Comparison of ENCODE assay signal across 7 cellular contexts in the genomic region with DNA sequence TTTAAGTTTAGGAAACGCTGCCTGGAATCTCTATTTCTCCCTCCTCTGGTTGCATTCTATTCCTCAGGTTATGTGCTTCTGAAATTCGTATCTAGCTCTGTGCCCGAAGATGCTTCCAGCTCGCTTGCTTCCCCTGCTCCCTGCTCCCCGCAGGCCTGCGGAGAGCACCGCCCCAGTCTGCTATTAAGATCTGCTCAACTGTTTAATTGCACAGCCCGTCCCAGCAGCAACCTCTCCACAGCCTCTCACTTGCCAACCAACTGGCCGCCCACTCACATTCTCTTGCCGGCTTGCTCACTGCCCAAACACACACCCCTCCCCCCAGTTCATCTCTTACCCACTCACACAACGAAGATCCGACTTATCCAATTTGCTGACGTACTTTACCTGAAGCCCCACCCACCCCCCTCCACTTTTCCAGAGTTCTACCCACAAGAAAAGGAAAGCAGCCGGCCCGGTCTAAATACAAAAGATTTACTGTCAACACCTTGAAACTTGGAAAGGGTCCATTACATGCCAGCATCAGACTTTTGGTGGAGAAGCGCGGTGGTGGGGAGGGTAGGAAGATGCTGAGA.
DNase-seq lines count a peak whose midpoint lies in the region; ATAC-seq and TF ChIP-seq lines count a peak whose summit lies in the region.

No MANE protein-coding gene starts in this region.

- H3K9ac ChIP-seq in HCT116 (ENCODE audit: low read length): peak overlapping the region; percentile 69
- H3K9ac ChIP-seq in parathyroid adenoma: no peak overlapping the region

- peak overlapping the region; percentile 51 for H3K27ac Mint-ChIP-seq in activated CD4-positive, alpha-beta memory T cell treated with anti-CD3 and anti-CD28 coated beads, Interleukin-2, amount 10 ng/mL, durations not matched to agents 7 days and 5 days

- POLR2A ChIA-PET in HCT116 (lab: Charles Lee): no interaction called here
- POLR2A ChIA-PET in activated CD4-positive, alpha-beta memory T cell treated with anti-CD3 and anti-CD28 coated beads, Interleukin-2, amount 10 ng/mL, durations not matched to agents 7 days and 5 days (lab: Charles Lee): no interaction called here

- H3K27me3 Mint-ChIP-seq in activated CD4-positive, alpha-beta memory T cell treated with anti-CD3 and anti-CD28 coated beads, Interleukin-2, amount 10 ng/mL, durations not matched to agents 7 days and 5 days: no peaks in the 10 kb centered on the region

- H3K36me3 ChIP-seq in HCT116 (ENCODE audit: control insufficient read depth in 1 of 2, insufficient read depth in 2 of 2, low read length in 2 of 2): peaks cover 0 to 64% of the 10 kb centered on the region in 2 experiments; a peak in 2 of 4 replicates
- no peaks in the 10 kb centered on the region for H3K36me3 ChIP-seq in parathyroid adenoma (ENCODE audit: control insufficient read depth, insufficient read depth, low read length)

- CTCF ChIA-PET in HCT116 (lab: Charles Lee): no interaction called here
- CTCF ChIA-PET in activated CD4-positive, alpha-beta memory T cell treated with anti-CD3 and anti-CD28 coated beads, Interleukin-2, amount 10 ng/mL, durations not matched to agents 7 days and 5 days (lab: Charles Lee): no interaction called here

- RAD21 ChIA-PET in HCT116 (lab: Charles Lee; ENCODE audit: low non-redundant PET in 1 of 2, low total read pairs in 2 of 2, uncharacterized antibody in 2 of 2, unreplicated experiment in 2 of 2): no interaction called here

- H3K4me1 ChIP-seq in HCT116 (ENCODE audit: control insufficient read depth in 1 of 2, insufficient read depth in 2 of 2, low read length in 2 of 2) (peaks cover 96 to 100% of the 10 kb centered on the region in 2 experiments), foreskin keratinocyte (peaks cover 62% of the 10 kb centered on the region), parathyroid adenoma (peaks cover 26% of the 10 kb centered on the region)

- H3K36me3 Mint-ChIP-seq in activated CD4-positive, alpha-beta memory T cell treated with anti-CD3 and anti-CD28 coated beads, Interleukin-2, amount 10 ng/mL, durations not matched to agents 7 days and 5 days (ENCODE audit: low read depth): peaks cover 75% of the 10 kb centered on the region

- no peak overlapping the region for H3K4me3 Mint-ChIP-seq in activated CD4-positive, alpha-beta memory T cell treated with anti-CD3 and anti-CD28 coated beads, Interleukin-2, amount 10 ng/mL, durations not matched to agents 7 days and 5 days

- no peaks in the 10 kb centered on the region for H4K20me1 ChIP-seq in HCT116 (ENCODE audit: insufficient read depth)

- peak; percentile 24 for TF ChIP-seq POLR2A in HCT116 (IDR thresholded peaks at IDR 0.05; ENCODE audit: borderline replicate concordance, extremely low read depth, insufficient read depth, insufficient read length)

- no peaks in the 10 kb centered on the region for H3K9me3 ChIP-seq in HCT116 (ENCODE audit: control insufficient read depth in 1 of 2, insufficient read depth in 1 of 2, low read depth in 1 of 2, low read length in 2 of 2)
- H3K9me3 ChIP-seq in parathyroid adenoma (ENCODE audit: control insufficient read depth, low read length): no peaks in the 10 kb centered on the region

- peak overlapping the region; percentile 99 for H3K27ac ChIP-seq in HCT116 (ENCODE audit: low read depth, low read length)
- H3K27ac ChIP-seq in foreskin keratinocyte: peak overlapping the region; percentile 64
- H3K27ac ChIP-seq in parathyroid adenoma: peak overlapping the region; percentile 29

- peaks cover 99% of the 10 kb centered on the region for H3K79me2 ChIP-seq in HCT116 (ENCODE audit: insufficient read depth, low read length)
- peaks cover 29% of the 10 kb centered on the region for H3K79me2 ChIP-seq in parathyroid adenoma

- peak; percentile 96 for DNase-seq in HCT116 (ENCODE audit: low read depth, low spot score)
- no peak for DNase-seq in activated CD4-positive, alpha-beta memory T cell treated with anti-CD3 and anti-CD28 coated beads, Interleukin-2, amount 10 ng/mL, durations not matched to agents 7 days and 5 days
- peak; percentile 79 to 80 for DNase-seq in foreskin keratinocyte
- DNase-seq in NCI-H526 (lab: John Stamatoyannopoulos, UW): no peak
- no peak for DNase-seq in NCI-H748 treated with DMSO at 0.1 percent for 48 hours (lab: John Stamatoyannopoulos, UW)
- no peak for DNase-seq in stimulated activated CD4-positive, alpha-beta T cell treated with anti-CD3 and anti-CD28 coated beads, Interleukin-1b, Interleukin-23, amount 100 ng/mL, for 48 hours

- no TSS peak for BruUV-seq in HCT116 (replicated peaks; lab: Mats Ljungman, UMichigan)

- ATAC-seq in HCT116 (peak; percentile 43), foreskin keratinocyte (peak; percentile 46)

- intact Hi-C loops in HCT116 (cut with micrococcal nuclease): loop anchor here (5.0 kb wide), 2 partner anchors 96 to 286 kb away; no protein-coding TSS in a partner anchor

- no peaks in the 10 kb centered on the region for H3K9me2 ChIP-seq in HCT116 (ENCODE audit: insufficient read depth)

- no peak for TF ChIP-seq CTCF in HCT116 (IDR thresholded peaks at IDR 0.05 in 2 of 3, conservative IDR thresholded peaks at IDR 0.05 in 1 of 3; ENCODE audit: borderline replicate concordance in 1 of 3, insufficient read depth in 1 of 3, low read depth in 2 of 3, low read length in 2 of 3)
- TF ChIP-seq CTCF in foreskin keratinocyte (conservative IDR thresholded peaks at IDR 0.05): no peak
- no peak for TF ChIP-seq CTCF in parathyroid adenoma (IDR thresholded peaks at IDR 0.05)

- H3K4me3 ChIP-seq in HCT116 (replicated peaks in 1 of 2; ENCODE audit: low read depth in 1 of 2, low read length in 2 of 2): no peak overlapping the region
- no peak overlapping the region for H3K4me3 ChIP-seq in parathyroid adenoma (ENCODE audit: low read depth, low read length)

- H3K4me2 ChIP-seq in HCT116 (ENCODE audit: low read length) (peak overlapping the region; percentile 63), parathyroid adenoma (ENCODE audit: low read length) (no peak overlapping the region)

- H3K9me3 Mint-ChIP-seq in activated CD4-positive, alpha-beta memory T cell treated with anti-CD3 and anti-CD28 coated beads, Interleukin-2, amount 10 ng/mL, durations not matched to agents 7 days and 5 days: no peaks in the 10 kb centered on the region

- no peak for TF ChIP-seq RAD21 in HCT116 (IDR thresholded peaks at IDR 0.05; ENCODE audit: low read depth)

- H3K4me1 Mint-ChIP-seq in activated CD4-positive, alpha-beta memory T cell treated with anti-CD3 and anti-CD28 coated beads, Interleukin-2, amount 10 ng/mL, durations not matched to agents 7 days and 5 days: peaks cover 92% of the 10 kb centered on the region

- H3K27me3 ChIP-seq in HCT116 (ENCODE audit: insufficient read depth, low read length) (no peaks in the 10 kb centered on the region), foreskin keratinocyte (no peaks in the 10 kb centered on the region), parathyroid adenoma (ENCODE audit: control insufficient read depth, insufficient read depth, low read length) (no peaks in the 10 kb centered on the region)

- H2AFZ ChIP-seq in HCT116 (ENCODE audit: low read depth, low read length, poor library complexity, severe bottlenecking) (no peak overlapping the region), parathyroid adenoma (no peak overlapping the region)

TF ChIP-seq in HCT116, 20 proteins besides CTCF, POLR2A, EP300 and RAD21 (continues in another document):
- TF ChIP-seq ELF1 (IDR thresholded peaks at IDR 0.05; ENCODE audit: borderline replicate concordance, low read depth): no peak
- no peak for TF ChIP-seq ATF3 (IDR thresholded peaks at IDR 0.05)
- no peak for TF ChIP-seq SIN3A (IDR thresholded peaks at IDR 0.05; ENCODE audit: low read depth)
- TF ChIP-seq POLR2AphosphoS5 (IDR thresholded peaks at IDR 0.05; ENCODE audit: low read depth, low read length): 0 out of 2 replicates have a peak, but pooled peaks have one; percentile 21
- no peak for TF ChIP-seq ZNF274 (IDR thresholded peaks at IDR 0.05; ENCODE audit: low read depth, low read length)
- no peak for TF ChIP-seq SP1 (IDR thresholded peaks at IDR 0.05; ENCODE audit: low read depth)
- TF ChIP-seq CEBPB (IDR thresholded peaks at IDR 0.05; ENCODE audit: low read depth): no peak
- TF ChIP-seq ZFX (IDR thresholded peaks at IDR 0.05): no peak
- TF ChIP-seq FOSL1 (IDR thresholded peaks at IDR 0.05; ENCODE audit: low read depth): no peak
- peak; percentile 90 for TF ChIP-seq TCF7L2 (IDR thresholded peaks at IDR 0.05; ENCODE audit: borderline replicate concordance, extremely low read depth, insufficient read depth, insufficient read length)
- TF ChIP-seq YY1 (IDR thresholded peaks at IDR 0.05; ENCODE audit: extremely low read depth, insufficient replicate concordance, low read depth, low read length): peak; percentile 9
- TF ChIP-seq EZH2phosphoT487 (IDR thresholded peaks at IDR 0.05; ENCODE audit: borderline replicate concordance): no peak
- TF ChIP-seq EGR1 (IDR thresholded peaks at IDR 0.05; ENCODE audit: low read depth): no peak
- TF ChIP-seq JUND (IDR thresholded peaks at IDR 0.05): no peak
- TF ChIP-seq, protein P1, sequence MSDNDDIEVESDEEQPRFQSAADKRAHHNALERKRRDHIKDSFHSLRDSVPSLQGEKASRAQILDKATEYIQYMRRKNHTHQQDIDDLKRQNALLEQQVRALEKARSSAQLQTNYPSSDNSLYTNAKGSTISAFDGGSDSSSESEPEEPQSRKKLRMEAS (IDR thresholded peaks at IDR 0.05): no peak
- TF ChIP-seq EZH2 (IDR thresholded peaks at IDR 0.05): no peak

Comparison
In these comparisons a context has a peak if more than half of its experiments do, and no peak if none do; other contexts are left out.
1. DNase-seq: peak in HCT116 (single experiment) and foreskin keratinocyte (2 of 2); none in activated CD4-positive, alpha-beta memory T cell treated with anti-CD3 and anti-CD28 coated beads, Interleukin-2, amount 10 ng/mL, durations not matched to agents 7 days and 5 days (single experiment), NCI-H526 (0 of 2), NCI-H748 treated with DMSO at 0.1 percent for 48 hours (single experiment) and stimulated activated CD4-positive, alpha-beta T cell treated with anti-CD3 and anti-CD28 coated beads, Interleukin-1b, Interleukin-23, amount 100 ng/mL, for 48 hours (single experiment).
2. H3K27ac ChIP-seq: peak in every context shown above with its lines; median percentile 99 in HCT116; 64 in foreskin keratinocyte; 29 in parathyroid adenoma.